In the genomic region with DNA sequence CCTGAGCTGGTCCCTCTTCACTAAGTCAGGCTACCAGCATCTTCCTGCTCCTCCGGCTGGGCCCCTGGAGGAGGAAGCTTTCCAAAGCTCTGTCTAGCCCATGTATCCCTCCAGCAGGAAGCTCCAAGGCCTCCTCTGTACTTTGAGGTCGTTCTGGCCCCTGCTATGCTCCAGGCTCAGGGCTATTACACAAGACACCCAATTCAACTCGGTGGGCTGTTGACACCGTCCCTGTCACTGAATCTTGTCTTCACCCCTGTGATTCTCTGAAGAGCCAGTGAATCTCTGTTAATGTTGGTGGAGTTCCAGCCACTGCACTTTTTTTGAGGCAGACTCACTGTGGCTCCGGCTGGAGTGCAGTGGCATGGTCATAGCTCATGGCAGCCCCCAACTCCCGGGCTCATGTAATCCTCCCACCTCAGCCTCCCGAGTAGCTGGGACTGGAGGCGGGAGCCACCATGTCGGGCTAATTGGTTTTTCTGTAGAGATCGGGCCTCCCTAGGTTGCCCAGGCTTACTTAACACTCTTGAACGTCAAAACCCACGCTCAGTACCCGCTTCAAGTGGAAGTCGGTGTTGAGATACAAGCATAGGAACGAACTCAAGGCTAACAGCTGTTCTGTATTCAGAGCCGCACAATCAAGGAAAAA, we compare ENCODE assay signal across 1 cellular context.
TF ChIP-seq lines count a peak whose summit lies in the region.

No MANE protein-coding gene starts in this region.

TF ChIP-seq in K562, 482 proteins besides CTCF, POLR2A, EP300 and RAD21 (continued from another document):
- TF ChIP-seq THRB (CRISPR knock-in tag; conservative IDR thresholded peaks at IDR 0.05) (0 out of 2 replicates have a peak, but pooled peaks have one; percentile 57), CREB3 (tag; conservative IDR thresholded peaks at IDR 0.05; ENCODE audit: low read depth) (peak; percentile 47; the same call in 1 of the 2 replicates), KLF1 (tag; IDR thresholded peaks at IDR 0.05) (no peak), ZBTB26 (CRISPR knock-in tag; IDR thresholded peaks at IDR 0.05) (peak; percentile 73; the same call in 1 of the 2 replicates), KAT7 (CRISPR knock-in tag; IDR thresholded peaks at IDR 0.05; ENCODE audit: borderline replicate concordance) (0 out of 2 replicates have a peak, but pooled peaks have one; percentile 67), CEBPG (CRISPR knock-in tag; IDR thresholded peaks at IDR 0.05) (no peak), CEBPG (tag; conservative IDR thresholded peaks at IDR 0.05 in 1 of 2, IDR thresholded peaks at IDR 0.05 in 1 of 2) (0 out of 4 replicates have a peak, but pooled peaks of 1 of the 2 experiments have one; percentile 14), CEBPB (tag; IDR thresholded peaks at IDR 0.05) (peak; percentile 75; the same call in 1 of the 2 replicates)
TF ChIP-seq in K562: peak in this region for 33.
